In genomic region chr1:193680924-193681316, GRCh38 we compare ENCODE assay signal across 3 cellular contexts.
TF ChIP-seq lines count a peak whose summit lies in the region.

No MANE protein-coding gene starts in this region.

TF ChIP-seq in SK-N-SH treated with all-trans-retinoic acid at 6 μM for 48 hours, 23 proteins besides CTCF, POLR2A, EP300 and RAD21:
- TF ChIP-seq CSDC2 (CRISPR knock-in tag; IDR thresholded peaks at IDR 0.05) = no peak
- TF ChIP-seq POU6F1 (CRISPR knock-in tag; IDR thresholded peaks at IDR 0.05; ENCODE audit: borderline replicate concordance, low read depth) = no peak
- no peak for TF ChIP-seq PATZ1 (CRISPR knock-in tag; IDR thresholded peaks at IDR 0.05; ENCODE audit: borderline replicate concordance)
- no peak for TF ChIP-seq PPARA (CRISPR knock-in tag; IDR thresholded peaks at IDR 0.05; ENCODE audit: borderline replicate concordance)
- TF ChIP-seq CSRNP3 (CRISPR knock-in tag; IDR thresholded peaks at IDR 0.05) = no peak
- no peak for TF ChIP-seq CREB5 (CRISPR knock-in tag; IDR thresholded peaks at IDR 0.05; ENCODE audit: low read depth)
- TF ChIP-seq RARB (CRISPR knock-in tag; IDR thresholded peaks at IDR 0.05) = no peak

TF ChIP-seq in SK-N-SH, 30 proteins besides CTCF, POLR2A, EP300 and RAD21:
- no peak for TF ChIP-seq EZH2phosphoT487 (IDR thresholded peaks at IDR 0.05; ENCODE audit: borderline replicate concordance, low read depth)
- no peak for TF ChIP-seq FOSL2 (IDR thresholded peaks at IDR 0.05; ENCODE audit: borderline replicate concordance, low read depth)

TF ChIP-seq in H1, 55 proteins besides CTCF, POLR2A, EP300 and RAD21:
- no peak for TF ChIP-seq USF2 (IDR thresholded peaks at IDR 0.05; ENCODE audit: low read length)
- no peak for TF ChIP-seq SP2 (IDR thresholded peaks at IDR 0.05; ENCODE audit: low read length)
- no peak for TF ChIP-seq ASH2L (IDR thresholded peaks at IDR 0.05; ENCODE audit: low read length)
- no peak for TF ChIP-seq BCL11A (IDR thresholded peaks at IDR 0.05; ENCODE audit: low read depth in 2 of 2, low read length in 2 of 2)
TF ChIP-seq in H1: peak in this region for 0.
